ENCODE assay signal across 11 cellular contexts in the genomic region with DNA sequence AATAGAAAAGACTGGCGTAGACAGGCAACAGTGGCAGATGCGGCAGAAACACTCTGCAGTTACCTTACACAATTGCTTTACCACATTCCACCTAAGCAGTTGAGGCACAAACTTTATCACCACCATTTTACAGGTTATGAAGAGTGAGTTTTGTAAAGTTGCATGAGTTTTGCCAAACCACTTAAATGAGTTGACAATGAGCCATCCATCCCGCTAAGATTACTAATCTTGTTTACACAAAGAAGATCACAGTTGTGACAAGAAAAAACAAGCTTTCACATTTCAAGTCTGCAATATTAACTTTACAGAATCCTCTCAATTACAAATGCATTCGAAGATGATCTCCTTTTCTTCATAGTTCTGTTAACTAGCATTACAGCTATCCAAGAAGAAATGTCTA. TPM values are rescaled to one million over a fixed set of nuclear protein-coding genes. Genes with fewer than 3 reads are reported as not detected.
A peak's percentile ranks its signal among the peaks of the same experiment; 100 is the strongest.
DNase-seq lines count a peak whose midpoint lies in the region; ATAC-seq and TF ChIP-seq lines count a peak whose summit lies in the region.
"Had no signal": no experiment of that assay in that cellular context is flagged by ENCODE, and none has a peak within 500 bp of the region (broad histone marks: within the 10 kb centered on the region; RNA-seq: fewer than 3 reads in every experiment).

No MANE protein-coding gene starts in this region.

- H3K4me3 Mint-ChIP-seq in T-helper 2 cell treated with Interferon-gamma antibody and Interleukin-4, amounts not matched to agents 5 μg/mL and 100 μg/mL, for 36 hours: peak overlapping the region; percentile 79
- H3K4me3 Mint-ChIP-seq in mesothelial cell of epicardium: peak overlapping the region; percentile 85

- intact Hi-C loops in mammary epithelial cell (cut with micrococcal nuclease): loop anchor here (2.0 to 10.0 kb wide), 2 partner anchors 88 to 336 kb away; no protein-coding TSS in a partner anchor

- TF ChIP-seq POLR2A in suprapubic skin (IDR thresholded peaks at IDR 0.05): no peak

- H2AFZ ChIP-seq in mammary epithelial cell (ENCODE audit: low read depth, low read length): no peak overlapping the region

- in situ Hi-C loops in mammary epithelial cell (cut with MboI; ENCODE audit: low sequenced_read_pairs in 2 of 2): no loop called here

- H3K9ac ChIP-seq in mammary epithelial cell (ENCODE audit: insufficient read depth, low read length): no peak overlapping the region

- CTCF ChIA-PET in mammary epithelial cell (lab: Charles Lee; ENCODE audit: low non-redundant PET): interaction anchor here (0.6 kb wide), 1 partner anchor 121 kb away, joined by 4 read pairs; no protein-coding TSS in a partner anchor

- H4K20me1 ChIP-seq in mammary epithelial cell (ENCODE audit: insufficient read depth, low read length): no peaks in the 10 kb centered on the region

- H3K9me3 Mint-ChIP-seq in T-helper 2 cell treated with Interferon-gamma antibody and Interleukin-4, amounts not matched to agents 5 μg/mL and 100 μg/mL, for 36 hours: no peaks in the 10 kb centered on the region
- no peaks in the 10 kb centered on the region for H3K9me3 Mint-ChIP-seq in mesothelial cell of epicardium
- H3K9me3 Mint-ChIP-seq: activated naive CD4-positive, alpha-beta T cell treated with anti-CD3 and anti-CD28 coated beads, Interleukin-2, amount 50 U/mL, for 72 hours; stimulated activated naive CD8-positive, alpha-beta T cell treated with anti-CD3 and anti-CD28 coated beads, Interleukin-15, amount 100 ng/mL, for 72 hours had no signal

- H3K27me3 ChIP-seq in mammary epithelial cell (ENCODE audit: insufficient read depth, low read length) (no peaks in the 10 kb centered on the region), suprapubic skin (no peaks in the 10 kb centered on the region)

- DNase-seq in T-helper 2 cell treated with Interferon-gamma antibody and Interleukin-4, amounts not matched to agents 5 μg/mL and 100 μg/mL, for 36 hours (ENCODE audit: low spot score): no peak
- DNase-seq in T-helper 2 cell: no peak
- DNase-seq in mammary epithelial cell: peak; percentile 67
- no peak for DNase-seq in mesothelial cell of epicardium (ENCODE audit: low spot score in 2 of 2, unreplicated experiment in 2 of 2)
- no peak for DNase-seq in suprapubic skin (ENCODE audit: low spot score in 2 of 2)
- no peak for DNase-seq in COLO829 (ENCODE audit: low spot score)
- DNase-seq: NCI-H2029 treated with DMSO at 0.1 percent for 48 hours; stimulated activated naive CD8-positive, alpha-beta T cell treated with anti-CD3 and anti-CD28 coated beads, Interleukin-15, amount 100 ng/mL, for 72 hours had no signal

- H3K36me3 ChIP-seq in mammary epithelial cell (ENCODE audit: insufficient read depth, low read length) (no peaks in the 10 kb centered on the region), suprapubic skin (no peaks in the 10 kb centered on the region)

- dilution Hi-C loops in mammary epithelial cell (cut with HindIII; ENCODE audit: low sequenced_read_pairs): loop anchor here (5.0 kb wide), 1 partner anchor 56 kb away; no protein-coding TSS in a partner anchor

- peak overlapping the region; percentile 81 for H3K4me2 ChIP-seq in mammary epithelial cell (ENCODE audit: insufficient read depth, low read depth, low read length)

- ATAC-seq in GM19351 (IDR thresholded peaks at IDR 0.05; ENCODE audit: unreplicated experiment) (no peak), GM18909 (IDR thresholded peaks at IDR 0.05; ENCODE audit: poor library complexity, unreplicated experiment) (no peak)
- ATAC-seq: activated naive CD4-positive, alpha-beta T cell treated with anti-CD3 and anti-CD28 coated beads, Interleukin-2, amount 50 U/mL, for 72 hours; stimulated activated naive CD8-positive, alpha-beta T cell treated with anti-CD3 and anti-CD28 coated beads, Interleukin-15, amount 100 ng/mL, for 72 hours had no signal

- H3K4me1 ChIP-seq in mammary epithelial cell (ENCODE audit: insufficient read depth, low read length) (peaks cover 37% of the 10 kb centered on the region), suprapubic skin (peaks cover 15% of the 10 kb centered on the region)

- no peak overlapping the region for H3K27ac Mint-ChIP-seq in T-helper 2 cell treated with Interferon-gamma antibody and Interleukin-4, amounts not matched to agents 5 μg/mL and 100 μg/mL, for 36 hours
- no peak overlapping the region for H3K27ac Mint-ChIP-seq in mesothelial cell of epicardium
- H3K27ac Mint-ChIP-seq: activated naive CD4-positive, alpha-beta T cell treated with anti-CD3 and anti-CD28 coated beads, Interleukin-2, amount 50 U/mL, for 72 hours; stimulated activated naive CD8-positive, alpha-beta T cell treated with anti-CD3 and anti-CD28 coated beads, Interleukin-15, amount 100 ng/mL, for 72 hours had no signal

- H3K36me3 Mint-ChIP-seq in T-helper 2 cell treated with Interferon-gamma antibody and Interleukin-4, amounts not matched to agents 5 μg/mL and 100 μg/mL, for 36 hours (ENCODE audit: low read depth): no peaks in the 10 kb centered on the region
- no peaks in the 10 kb centered on the region for H3K36me3 Mint-ChIP-seq in mesothelial cell of epicardium

- H3K27me3 Mint-ChIP-seq in T-helper 2 cell treated with Interferon-gamma antibody and Interleukin-4, amounts not matched to agents 5 μg/mL and 100 μg/mL, for 36 hours (ENCODE audit: low read depth): peaks cover 80% of the 10 kb centered on the region
- H3K27me3 Mint-ChIP-seq in mesothelial cell of epicardium (ENCODE audit: low read depth): peaks cover 19% of the 10 kb centered on the region

- peaks cover 15% of the 10 kb centered on the region for H3K4me1 Mint-ChIP-seq in T-helper 2 cell treated with Interferon-gamma antibody and Interleukin-4, amounts not matched to agents 5 μg/mL and 100 μg/mL, for 36 hours (ENCODE audit: low read depth)
- H3K4me1 Mint-ChIP-seq in mesothelial cell of epicardium: peaks cover 19% of the 10 kb centered on the region

- no peaks in the 10 kb centered on the region for H3K9me3 ChIP-seq in mammary epithelial cell (replicated peaks; ENCODE audit: insufficient read depth, low read length)
- no peaks in the 10 kb centered on the region for H3K9me3 ChIP-seq in suprapubic skin

- H3K27ac ChIP-seq in mammary epithelial cell (ENCODE audit: insufficient read depth, low read depth, low read length) (no peak overlapping the region), suprapubic skin (no peak overlapping the region)

- peaks cover 34% of the 10 kb centered on the region for H3K79me2 ChIP-seq in mammary epithelial cell (ENCODE audit: insufficient read depth, low read length)

- no peak for TF ChIP-seq EP300 in suprapubic skin (IDR thresholded peaks at IDR 0.05)

- no peak for TF ChIP-seq CTCF in mammary epithelial cell (conservative IDR thresholded peaks at IDR 0.05 in 1 of 2, IDR thresholded peaks at IDR 0.05 in 1 of 2; ENCODE audit: extremely low read depth in 1 of 2, insufficient read depth in 1 of 2, low read depth in 1 of 2, low read length in 2 of 2)
- TF ChIP-seq CTCF in mesothelial cell of epicardium (IDR thresholded peaks at IDR 0.05; ENCODE audit: unreplicated experiment): no peak
- no peak for TF ChIP-seq CTCF in suprapubic skin (IDR thresholded peaks at IDR 0.05)

- no TSS peak for BruUV-seq in mammary epithelial cell (replicated peaks; lab: Mats Ljungman, UMichigan)

- H3K4me3 ChIP-seq in mammary epithelial cell (replicated peaks in 1 of 3; ENCODE audit: insufficient read depth in 1 of 3, low read depth in 2 of 3, low read length in 3 of 3): peak overlapping the region; percentile 73 to 92 (median 82)
- peak overlapping the region; percentile 73 for H3K4me3 ChIP-seq in suprapubic skin

- 68% methylated on average over 4 of the region's 4 CpGs for WGBS in mammary epithelial cell (ENCODE audit: low coverage, missing lambda C conversion rate)
- WGBS in suprapubic skin: 63% methylated on average over 4 of the region's 4 CpGs

RNA-seq across cellular contexts. Expression of a gene that starts 1.8 kb away (rescaled TPM):
- total RNA-seq in mammary epithelial cell (10 to 100 TPM in 1 of 2 donors, 1 to 10 TPM in 1; 1.3 to 22.7 TPM), mesothelial cell of epicardium (10.1 to 11.7 TPM (median 11.5 TPM) in 3 replicates), suprapubic skin (10 to 100 TPM; 11.2 to 18.1 (median 16.4) TPM)
- 9.3 TPM for polyA plus RNA-seq in mammary epithelial cell
- 10.5 TPM for polyA minus RNA-seq in mammary epithelial cell
- total RNA-seq: activated naive CD4-positive, alpha-beta T cell treated with anti-CD3 and anti-CD28 coated beads, Interleukin-2, amount 50 U/mL, for 72 hours had no signal
